Comparison of ENCODE assay signal across 1 cellular context in the genomic region with DNA sequence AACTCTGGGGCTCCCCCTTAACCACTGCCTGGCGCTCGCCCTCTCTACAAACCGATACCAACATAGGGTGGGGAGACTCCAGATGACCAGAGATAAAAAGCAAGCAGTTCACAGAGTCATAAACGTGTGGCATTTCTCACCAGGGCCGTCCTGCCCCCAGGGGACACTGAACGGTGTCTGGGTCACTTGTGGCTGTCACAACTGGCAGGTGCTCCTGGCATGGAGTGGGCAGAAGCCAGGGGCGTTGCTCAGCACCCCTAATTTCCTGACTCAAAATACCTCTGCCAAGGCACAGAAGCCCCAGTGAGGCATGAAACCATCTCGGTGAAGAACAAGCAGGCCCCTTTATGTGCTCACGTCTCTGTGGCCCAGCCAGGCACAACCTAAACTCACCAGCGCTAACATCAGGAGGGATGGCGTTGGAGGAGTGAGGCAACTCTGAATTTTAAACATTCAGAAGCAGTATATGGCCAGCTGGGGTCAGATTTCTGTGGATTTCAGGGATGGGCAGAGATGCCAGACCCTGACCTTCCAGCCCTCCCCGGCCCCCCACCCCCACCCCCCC.
TF ChIP-seq lines count a peak whose summit lies in the region.

No MANE protein-coding gene starts in this region.

TF ChIP-seq in GM12878, 131 proteins besides CTCF, POLR2A, EP300 and RAD21 (continued from another document):
- peak; percentile 74 for TF ChIP-seq MEF2B (IDR thresholded peaks at IDR 0.05; ENCODE audit: partially characterized antibody, poor library complexity, severe bottlenecking)
- peak; percentile 37; the same call in 1 of the 2 replicates for TF ChIP-seq NR2F1 (conservative IDR thresholded peaks at IDR 0.05)
- TF ChIP-seq NFIC (IDR thresholded peaks at IDR 0.05; ENCODE audit: low read depth, low read length), result no peak
- TF ChIP-seq, protein P1, sequence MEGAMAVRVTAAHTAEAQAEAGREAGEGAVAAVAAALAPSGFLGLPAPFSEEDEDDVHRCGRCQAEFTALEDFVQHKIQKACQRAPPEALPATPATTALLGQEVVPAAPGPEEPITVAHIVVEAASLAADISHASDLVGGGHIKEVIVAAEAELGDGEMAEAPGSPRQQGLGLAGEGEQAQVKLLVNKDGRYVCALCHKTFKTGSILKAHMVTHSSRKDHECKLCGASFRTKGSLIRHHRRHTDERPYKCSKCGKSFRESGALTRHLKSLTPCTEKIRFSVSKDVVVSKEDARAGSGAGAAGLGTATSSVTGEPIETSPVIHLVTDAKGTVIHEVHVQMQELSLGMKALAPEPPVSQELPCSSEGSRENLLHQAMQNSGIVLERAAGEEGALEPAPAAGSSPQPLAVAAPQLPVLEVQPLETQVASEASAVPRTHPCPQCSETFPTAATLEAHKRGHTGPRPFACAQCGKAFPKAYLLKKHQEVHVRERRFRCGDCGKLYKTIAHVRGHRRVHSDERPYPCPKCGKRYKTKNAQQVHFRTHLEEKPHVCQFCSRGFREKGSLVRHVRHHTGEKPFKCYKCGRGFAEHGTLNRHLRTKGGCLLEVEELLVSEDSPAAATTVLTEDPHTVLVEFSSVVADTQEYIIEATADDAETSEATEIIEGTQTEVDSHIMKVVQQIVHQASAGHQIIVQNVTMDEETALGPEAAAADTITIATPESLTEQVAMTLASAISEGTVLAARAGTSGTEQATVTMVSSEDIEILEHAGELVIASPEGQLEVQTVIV (IDR thresholded peaks at IDR 0.05; ENCODE audit: borderline replicate concordance, partially characterized antibody), result no peak
- no peak for TF ChIP-seq ESRRA (IDR thresholded peaks at IDR 0.05; ENCODE audit: low read length)
- no peak for TF ChIP-seq ASH2L (IDR thresholded peaks at IDR 0.05; ENCODE audit: borderline replicate concordance, low read depth)
- TF ChIP-seq, protein P2, sequence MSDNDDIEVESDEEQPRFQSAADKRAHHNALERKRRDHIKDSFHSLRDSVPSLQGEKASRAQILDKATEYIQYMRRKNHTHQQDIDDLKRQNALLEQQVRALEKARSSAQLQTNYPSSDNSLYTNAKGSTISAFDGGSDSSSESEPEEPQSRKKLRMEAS (IDR thresholded peaks at IDR 0.05; ENCODE audit: low read depth, low read length), result no peak
- no peak for TF ChIP-seq CREB1 (IDR thresholded peaks at IDR 0.05; ENCODE audit: low read depth)
- TF ChIP-seq MYB (IDR thresholded peaks at IDR 0.05; ENCODE audit: borderline replicate concordance, low read depth, low read length), result no peak
- TF ChIP-seq RUNX3 (IDR thresholded peaks at IDR 0.05; ENCODE audit: low read length), result peak; percentile 34
- TF ChIP-seq IKZF1 (conservative IDR thresholded peaks at IDR 0.05), result peak; percentile 15; the same call in 1 of the 2 replicates
- no peak for TF ChIP-seq CBX5 (IDR thresholded peaks at IDR 0.05; ENCODE audit: low read depth)
- no peak for TF ChIP-seq TBL1XR1 (IDR thresholded peaks at IDR 0.05; ENCODE audit: low read depth, low read length)
- no peak for TF ChIP-seq ETV6 (conservative IDR thresholded peaks at IDR 0.05 in 1 of 2, IDR thresholded peaks at IDR 0.05 in 1 of 2; ENCODE audit: borderline replicate concordance in 1 of 2, low read depth in 1 of 2)
- TF ChIP-seq ZNF24 (IDR thresholded peaks at IDR 0.05), result no peak
- no peak for TF ChIP-seq STAT1 (conservative IDR thresholded peaks at IDR 0.05)
- TF ChIP-seq, protein P3, sequence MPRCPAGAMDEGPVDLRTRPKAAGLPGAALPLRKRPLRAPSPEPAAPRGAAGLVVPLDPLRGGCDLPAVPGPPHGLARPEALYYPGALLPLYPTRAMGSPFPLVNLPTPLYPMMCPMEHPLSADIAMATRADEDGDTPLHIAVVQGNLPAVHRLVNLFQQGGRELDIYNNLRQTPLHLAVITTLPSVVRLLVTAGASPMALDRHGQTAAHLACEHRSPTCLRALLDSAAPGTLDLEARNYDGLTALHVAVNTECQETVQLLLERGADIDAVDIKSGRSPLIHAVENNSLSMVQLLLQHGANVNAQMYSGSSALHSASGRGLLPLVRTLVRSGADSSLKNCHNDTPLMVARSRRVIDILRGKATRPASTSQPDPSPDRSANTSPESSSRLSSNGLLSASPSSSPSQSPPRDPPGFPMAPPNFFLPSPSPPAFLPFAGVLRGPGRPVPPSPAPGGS (IDR thresholded peaks at IDR 0.05; ENCODE audit: borderline replicate concordance, insufficient read depth, low read depth, low read length, poor library complexity, severe bottlenecking), result no peak
- TF ChIP-seq POLR2AphosphoS5 (IDR thresholded peaks at IDR 0.05; ENCODE audit: low read length), result no peak
- peak; percentile 21 to 31; a peak in 1 of 4 replicates for TF ChIP-seq BHLHE40 (IDR thresholded peaks at IDR 0.05; ENCODE audit: borderline replicate concordance in 1 of 2, low read depth in 2 of 2, low read length in 1 of 2)
- TF ChIP-seq, protein P4, sequence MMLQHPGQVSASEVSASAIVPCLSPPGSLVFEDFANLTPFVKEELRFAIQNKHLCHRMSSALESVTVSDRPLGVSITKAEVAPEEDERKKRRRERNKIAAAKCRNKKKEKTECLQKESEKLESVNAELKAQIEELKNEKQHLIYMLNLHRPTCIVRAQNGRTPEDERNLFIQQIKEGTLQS (IDR thresholded peaks at IDR 0.05; ENCODE audit: borderline replicate concordance, extremely low read depth, low read depth, low read length), result no peak
- TF ChIP-seq, protein P5, sequence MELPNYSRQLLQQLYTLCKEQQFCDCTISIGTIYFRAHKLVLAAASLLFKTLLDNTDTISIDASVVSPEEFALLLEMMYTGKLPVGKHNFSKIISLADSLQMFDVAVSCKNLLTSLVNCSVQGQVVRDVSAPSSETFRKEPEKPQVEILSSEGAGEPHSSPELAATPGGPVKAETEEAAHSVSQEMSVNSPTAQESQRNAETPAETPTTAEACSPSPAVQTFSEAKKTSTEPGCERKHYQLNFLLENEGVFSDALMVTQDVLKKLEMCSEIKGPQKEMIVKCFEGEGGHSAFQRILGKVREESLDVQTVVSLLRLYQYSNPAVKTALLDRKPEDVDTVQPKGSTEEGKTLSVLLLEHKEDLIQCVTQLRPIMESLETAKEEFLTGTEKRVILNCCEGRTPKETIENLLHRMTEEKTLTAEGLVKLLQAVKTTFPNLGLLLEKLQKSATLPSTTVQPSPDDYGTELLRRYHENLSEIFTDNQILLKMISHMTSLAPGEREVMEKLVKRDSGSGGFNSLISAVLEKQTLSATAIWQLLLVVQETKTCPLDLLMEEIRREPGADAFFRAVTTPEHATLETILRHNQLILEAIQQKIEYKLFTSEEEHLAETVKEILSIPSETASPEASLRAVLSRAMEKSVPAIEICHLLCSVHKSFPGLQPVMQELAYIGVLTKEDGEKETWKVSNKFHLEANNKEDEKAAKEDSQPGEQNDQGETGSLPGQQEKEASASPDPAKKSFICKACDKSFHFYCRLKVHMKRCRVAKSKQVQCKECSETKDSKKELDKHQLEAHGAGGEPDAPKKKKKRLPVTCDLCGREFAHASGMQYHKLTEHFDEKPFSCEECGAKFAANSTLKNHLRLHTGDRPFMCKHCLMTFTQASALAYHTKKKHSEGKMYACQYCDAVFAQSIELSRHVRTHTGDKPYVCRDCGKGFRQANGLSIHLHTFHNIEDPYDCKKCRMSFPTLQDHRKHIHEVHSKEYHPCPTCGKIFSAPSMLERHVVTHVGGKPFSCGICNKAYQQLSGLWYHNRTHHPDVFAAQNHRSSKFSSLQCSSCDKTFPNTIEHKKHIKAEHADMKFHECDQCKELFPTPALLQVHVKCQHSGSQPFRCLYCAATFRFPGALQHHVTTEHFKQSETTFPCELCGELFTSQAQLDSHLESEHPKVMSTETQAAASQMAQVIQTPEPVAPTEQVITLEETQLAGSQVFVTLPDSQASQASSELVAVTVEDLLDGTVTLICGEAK (IDR thresholded peaks at IDR 0.05; ENCODE audit: borderline replicate concordance), result no peak
- no peak for TF ChIP-seq TAF1 (IDR thresholded peaks at IDR 0.05; ENCODE audit: borderline replicate concordance, low read depth, low read length)
- peak; percentile 31; the same call in 1 of the 2 replicates for TF ChIP-seq MTA2 (IDR thresholded peaks at IDR 0.05; ENCODE audit: low read depth)
- TF ChIP-seq NR2C1 (IDR thresholded peaks at IDR 0.05), result no peak
- no peak for TF ChIP-seq SP1 (IDR thresholded peaks at IDR 0.05; ENCODE audit: low read depth, low read length)
- TF ChIP-seq, protein P6, sequence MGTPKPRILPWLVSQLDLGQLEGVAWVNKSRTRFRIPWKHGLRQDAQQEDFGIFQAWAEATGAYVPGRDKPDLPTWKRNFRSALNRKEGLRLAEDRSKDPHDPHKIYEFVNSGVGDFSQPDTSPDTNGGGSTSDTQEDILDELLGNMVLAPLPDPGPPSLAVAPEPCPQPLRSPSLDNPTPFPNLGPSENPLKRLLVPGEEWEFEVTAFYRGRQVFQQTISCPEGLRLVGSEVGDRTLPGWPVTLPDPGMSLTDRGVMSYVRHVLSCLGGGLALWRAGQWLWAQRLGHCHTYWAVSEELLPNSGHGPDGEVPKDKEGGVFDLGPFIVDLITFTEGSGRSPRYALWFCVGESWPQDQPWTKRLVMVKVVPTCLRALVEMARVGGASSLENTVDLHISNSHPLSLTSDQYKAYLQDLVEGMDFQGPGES (IDR thresholded peaks at IDR 0.05), result no peak
- TF ChIP-seq TCF12 (IDR thresholded peaks at IDR 0.05; ENCODE audit: low read depth, low read length), result no peak
- TF ChIP-seq BMI1 (IDR thresholded peaks at IDR 0.05; ENCODE audit: borderline replicate concordance), result no peak
- TF ChIP-seq RCOR1 (conservative IDR thresholded peaks at IDR 0.05; ENCODE audit: low read depth, low read length), result no peak
- TF ChIP-seq ZNF384 (IDR thresholded peaks at IDR 0.05; ENCODE audit: borderline replicate concordance, low read depth, low read length), result no peak
- no peak for TF ChIP-seq CHD2 (IDR thresholded peaks at IDR 0.05; ENCODE audit: borderline replicate concordance, low read depth, low read length)
- no peak for TF ChIP-seq SRF (IDR thresholded peaks at IDR 0.05; ENCODE audit: low read depth in 2 of 2, low read length in 2 of 2)
- TF ChIP-seq KDM1A (IDR thresholded peaks at IDR 0.05; ENCODE audit: borderline replicate concordance), result no peak
- TF ChIP-seq LARP7 (IDR thresholded peaks at IDR 0.05), result no peak
- TF ChIP-seq FOXM1 (IDR thresholded peaks at IDR 0.05; ENCODE audit: low read depth, low read length), result no peak
- no peak for TF ChIP-seq ZNF622 (IDR thresholded peaks at IDR 0.05)
- no peak for TF ChIP-seq SMAD5 (IDR thresholded peaks at IDR 0.05; ENCODE audit: low read depth)
- no peak for TF ChIP-seq PML (IDR thresholded peaks at IDR 0.05; ENCODE audit: low read length)
- TF ChIP-seq NBN (IDR thresholded peaks at IDR 0.05), result peak; percentile 35; the same call in 1 of the 2 replicates
- TF ChIP-seq CBX3 (IDR thresholded peaks at IDR 0.05; ENCODE audit: borderline replicate concordance, low read depth), result no peak
